In the genomic region with DNA sequence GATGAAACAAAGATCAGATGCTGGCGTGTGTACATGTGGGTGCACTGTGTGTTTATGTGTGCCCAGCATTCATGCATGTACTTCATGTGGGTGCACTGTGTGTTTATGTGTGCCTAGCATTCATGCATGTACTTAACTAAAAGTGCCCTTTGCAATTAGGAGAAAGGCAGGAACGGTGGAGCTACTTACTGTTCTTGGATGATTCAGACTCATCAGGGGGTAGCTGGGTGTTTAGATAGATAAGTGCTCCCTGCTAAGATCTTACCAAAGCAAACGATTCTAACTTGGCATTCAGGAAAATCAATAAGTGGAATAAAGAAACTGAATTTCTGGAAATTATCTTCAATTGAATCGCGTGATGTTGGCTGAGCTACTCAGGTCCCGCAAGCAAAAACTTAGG, we compare ENCODE assay signal across 1 cellular context.
TF ChIP-seq lines count a peak whose summit lies in the region.

No MANE protein-coding gene starts in this region.

TF ChIP-seq in GM23338, 12 proteins besides CTCF, POLR2A, EP300 and RAD21:
- no peak for TF ChIP-seq EZH2 (IDR thresholded peaks at IDR 0.05; ENCODE audit: low read depth, unreplicated experiment)
- no peak for TF ChIP-seq ZNF114 (CRISPR knock-in tag; IDR thresholded peaks at IDR 0.05)
TF ChIP-seq in GM23338: peak in this region for 0.
